8 cellular contexts compared by ENCODE assay signal in the genomic region with DNA sequence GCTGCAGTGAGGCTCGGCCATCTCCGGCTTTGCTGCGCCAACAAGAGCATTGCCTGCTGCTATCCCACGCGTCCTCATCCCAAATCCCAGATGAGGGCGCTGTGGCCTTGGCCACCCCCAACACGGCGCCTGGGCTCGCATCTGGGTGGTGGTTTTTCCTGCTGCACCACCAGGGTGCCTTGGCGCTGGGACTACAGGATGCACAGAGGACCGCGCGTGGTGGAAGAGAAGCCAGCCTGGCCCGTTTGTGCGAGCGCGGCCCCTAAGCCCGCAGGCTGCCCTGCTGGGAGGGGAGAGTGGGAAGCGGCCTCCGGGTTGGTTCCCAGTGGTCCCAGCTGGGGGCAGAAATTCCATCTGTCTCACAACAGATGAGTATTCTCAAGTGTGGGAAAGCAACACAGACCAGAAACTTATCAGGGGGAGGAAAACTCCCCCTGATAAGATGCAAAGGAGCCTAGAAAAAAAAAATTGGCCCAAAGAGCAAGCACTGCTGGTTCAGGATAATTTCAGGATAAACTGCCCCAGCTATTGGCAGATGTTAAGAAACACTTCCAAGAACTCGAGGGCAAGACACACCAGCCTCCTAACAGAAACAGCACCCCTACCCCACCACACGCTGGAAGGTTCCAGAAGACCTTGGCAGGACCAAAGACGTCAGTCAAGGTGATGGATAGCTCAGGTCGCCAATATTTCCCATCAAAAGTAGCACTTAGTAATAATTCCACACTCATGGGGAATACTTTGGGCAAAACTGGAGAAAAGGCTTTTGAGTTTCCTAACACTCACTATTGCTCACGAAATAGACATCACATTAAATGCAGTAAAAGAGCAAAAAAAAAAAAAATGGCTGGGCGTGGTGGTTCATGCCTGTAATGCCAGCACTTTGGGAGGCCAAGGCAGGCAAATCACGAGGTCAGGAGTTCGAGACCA.
DNase-seq lines count a peak whose midpoint lies in the region; ATAC-seq and TF ChIP-seq lines count a peak whose summit lies in the region.

No MANE protein-coding gene starts in this region.

- peaks cover 0 to 4% of the 10 kb centered on the region in 2 donors for H3K4me1 ChIP-seq in breast epithelium
- H3K4me1 ChIP-seq in effector memory CD4-positive, alpha-beta T cell (ENCODE audit: control insufficient read depth, insufficient read depth, low read length, poor library complexity, severe bottlenecking): no peaks in the 10 kb centered on the region

- peak; percentile 22 to 80 (median 39) for TF ChIP-seq CTCF in breast epithelium (IDR thresholded peaks at IDR 0.05)

- H3K4me1 Mint-ChIP-seq in immature natural killer cell: no peaks in the 10 kb centered on the region

- no peaks in the 10 kb centered on the region for H3K9me3 Mint-ChIP-seq in immature natural killer cell

- H3K9me3 ChIP-seq in breast epithelium: no peaks in the 10 kb centered on the region
- H3K9me3 ChIP-seq in effector memory CD4-positive, alpha-beta T cell (ENCODE audit: control insufficient read depth, low read length): no peaks in the 10 kb centered on the region

- H3K27me3 Mint-ChIP-seq in immature natural killer cell (ENCODE audit: low read depth in 3 of 3): peaks cover 2 to 3% (median 3%) of the 10 kb centered on the region in 3 donors

- no peak overlapping the region for H3K4me3 Mint-ChIP-seq in immature natural killer cell

- H3K27ac Mint-ChIP-seq in immature natural killer cell: no peak overlapping the region

- H3K27ac ChIP-seq in breast epithelium: peak overlapping the region in 1 of 2 donors; percentile 0
- no peak overlapping the region for H3K27ac ChIP-seq in effector memory CD4-positive, alpha-beta T cell (ENCODE audit: insufficient read depth, low read length, poor library complexity, severe bottlenecking)

- intact Hi-C loops in breast epithelium (cut with DNase I; ENCODE audit: low total_unique reads): no loop called here

- peak; percentile 41 for DNase-seq in HPDE6-E6E7 (ENCODE audit: extremely low spot score)
- DNase-seq in breast epithelium (ENCODE audit: low spot score in 2 of 2): no peak
- DNase-seq in islet precursor cell: peak; percentile 98
- peak; percentile 74 for DNase-seq in smooth muscle cell of the brain vasculature (ENCODE audit: low read depth, low spot score)
- no peak for DNase-seq in immature natural killer cell
- no peak for DNase-seq in effector memory CD4-positive, alpha-beta T cell

- no peaks in the 10 kb centered on the region for H3K36me3 Mint-ChIP-seq in immature natural killer cell

- H3K27me3 ChIP-seq in breast epithelium: no peaks in the 10 kb centered on the region
- H3K27me3 ChIP-seq in effector memory CD4-positive, alpha-beta T cell (replicated peaks; ENCODE audit: control insufficient read depth, insufficient read depth, low read length, poor library complexity, severe bottlenecking): no peaks in the 10 kb centered on the region

- TF ChIP-seq POLR2A in breast epithelium (IDR thresholded peaks at IDR 0.05): no peak

- no peaks in the 10 kb centered on the region for H3K36me3 ChIP-seq in breast epithelium
- no peaks in the 10 kb centered on the region for H3K36me3 ChIP-seq in effector memory CD4-positive, alpha-beta T cell (ENCODE audit: control insufficient read depth, insufficient read depth, low read length)

- peak overlapping the region in 1 of 3 donors; percentile 7 for H3K4me3 ChIP-seq in breast epithelium
- no peak overlapping the region for H3K4me3 ChIP-seq in effector memory CD4-positive, alpha-beta T cell (ENCODE audit: insufficient read depth, low read depth, low read length, poor library complexity, severe bottlenecking)

- ATAC-seq in GM21381 (IDR thresholded peaks at IDR 0.05; ENCODE audit: unreplicated experiment) (no peak), HG03159 (IDR thresholded peaks at IDR 0.05; ENCODE audit: unreplicated experiment) (no peak)

Comparison
In these comparisons a context has a peak if more than half of its experiments do, and no peak if none do; other contexts are left out.
1. DNase-seq: peak in HPDE6-E6E7 (single experiment), islet precursor cell (single experiment) and smooth muscle cell of the brain vasculature (single experiment); none in breast epithelium (0 of 2), immature natural killer cell (0 of 3) and effector memory CD4-positive, alpha-beta T cell (0 of 3).